Comparison of ENCODE assay signal across 13 cellular contexts in the genomic region with DNA sequence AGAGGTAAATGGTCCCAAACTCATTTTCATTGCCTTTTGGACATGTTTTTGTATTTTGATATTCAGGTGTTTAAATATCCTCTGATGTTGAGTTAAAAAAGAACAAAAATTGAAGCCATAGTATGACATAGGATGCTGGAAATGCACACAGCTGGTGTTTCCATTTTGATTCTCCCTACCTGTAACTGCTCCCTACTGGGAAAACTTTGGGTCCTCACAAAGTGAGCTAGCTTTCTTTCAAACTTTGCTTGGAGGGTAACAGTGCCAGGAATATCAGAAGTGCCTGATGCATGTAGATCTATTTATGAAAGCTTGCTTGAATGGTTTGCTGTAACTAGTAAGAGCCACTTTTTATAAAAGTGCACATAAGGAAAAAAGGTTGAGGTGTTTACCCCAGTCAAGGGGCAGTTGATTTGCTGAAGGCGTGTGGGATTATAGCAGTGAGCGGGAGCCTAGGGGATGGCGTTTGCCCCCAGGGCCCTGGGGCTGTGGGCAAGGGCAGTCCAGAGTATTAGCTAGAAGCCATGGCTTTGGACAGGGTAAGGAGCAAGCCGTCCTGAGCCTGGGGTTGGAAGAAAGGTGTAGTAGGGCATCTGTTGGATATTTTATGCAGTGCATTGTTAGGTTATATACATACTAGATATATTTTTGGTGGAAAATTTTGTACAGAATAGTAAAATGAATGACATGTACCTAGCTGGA. TPM values are rescaled to one million over a fixed set of nuclear protein-coding genes. Genes with fewer than 3 reads are reported as not detected.
DNase-seq lines count a peak whose midpoint lies in the region; ATAC-seq and TF ChIP-seq lines count a peak whose summit lies in the region.
"Had no signal": no experiment of that assay in that cellular context is flagged by ENCODE, and none has a peak within 500 bp of the region (broad histone marks: within the 10 kb centered on the region; RNA-seq: fewer than 3 reads in every experiment).

No MANE protein-coding gene starts in this region.

- ATAC-seq in left colon: no peak

- H3K4me1 Mint-ChIP-seq in activated T-cell treated with anti-CD3 and anti-CD28 coated beads, Interleukin-2, amount 50 U/mL, for 24 hours (ENCODE audit: low read depth): peaks cover 78% of the 10 kb centered on the region

- H3K4me2 ChIP-seq in PC-9 (peak overlapping the region; percentile 94), smooth muscle cell (peak overlapping the region; percentile 6)

- POLR2A ChIA-PET in PC-9 (lab: Charles Lee; ENCODE audit: unreplicated experiment): interaction anchor here (0.6 kb wide), 1 partner anchor 14 kb away, joined by 4 read pairs; no protein-coding TSS in a partner anchor

- no peaks in the 10 kb centered on the region for H3K27me3 Mint-ChIP-seq in activated T-cell treated with anti-CD3 and anti-CD28 coated beads, Interleukin-2, amount 50 U/mL, for 24 hours

- H3K4me3 Mint-ChIP-seq in activated T-cell treated with anti-CD3 and anti-CD28 coated beads, Interleukin-2, amount 50 U/mL, for 24 hours: peak overlapping the region; percentile 90

- H3K9me3 Mint-ChIP-seq in activated T-cell treated with anti-CD3 and anti-CD28 coated beads, Interleukin-2, amount 50 U/mL, for 24 hours: no peaks in the 10 kb centered on the region

- no peaks in the 10 kb centered on the region for H3K27me3 ChIP-seq in PC-9 (ENCODE audit: insufficient read depth, low read depth)
- H3K27me3 ChIP-seq in endocrine pancreas (ENCODE audit: control insufficient read depth, insufficient read depth, low read length): no peaks in the 10 kb centered on the region
- H3K27me3 ChIP-seq in smooth muscle cell (ENCODE audit: low read depth): no peaks in the 10 kb centered on the region

- H3K36me3 ChIP-seq in PC-9 (ENCODE audit: low read depth) (peaks cover 61% of the 10 kb centered on the region), endocrine pancreas (ENCODE audit: control insufficient read depth, insufficient read depth, low read length) (peaks cover 6% of the 10 kb centered on the region), smooth muscle cell (ENCODE audit: low read depth) (no peaks in the 10 kb centered on the region)

- H3K27ac ChIP-seq in PC-9 (0 out of 2 replicates have a peak overlapping the region, but pooled peaks have one; percentile 0), smooth muscle cell (ENCODE audit: low read depth) (no peak overlapping the region)

- no TSS peak for BruUV-seq in PC-9 (replicated peaks; lab: Mats Ljungman, UMichigan)

- H3K9ac ChIP-seq in endocrine pancreas (ENCODE audit: control insufficient read depth, insufficient read depth, low read length): peak overlapping the region; percentile 19
- H3K9ac ChIP-seq in smooth muscle cell (ENCODE audit: low read depth): no peak overlapping the region

- H3F3A ChIP-seq in PC-9 (ENCODE audit: insufficient read depth, low read depth) (peaks cover 90% of the 10 kb centered on the region), smooth muscle cell (ENCODE audit: low read depth) (peaks cover 71% of the 10 kb centered on the region)

- peak overlapping the region; percentile 99 for H3K27ac Mint-ChIP-seq in activated T-cell treated with anti-CD3 and anti-CD28 coated beads, Interleukin-2, amount 50 U/mL, for 24 hours

- WGBS in smooth muscle cell (ENCODE audit: low lambda C conversion rate): 98% methylated on average over 4 of the region's 4 CpGs

- no peak for DNase-seq in activated T-cell treated with anti-CD3 and anti-CD28 coated beads, Interleukin-2, amount 50 U/mL, for 24 hours
- no peak for DNase-seq in activated T-cell treated with anti-CD3 and anti-CD28 coated beads, Interleukin-2, amount 50 U/mL, for 48 hours
- DNase-seq in PC-9 (no peak), smooth muscle cell (lab: John Stamatoyannopoulos, UW; ENCODE audit: unreplicated experiment) (no peak), COR-L47 (lab: John Stamatoyannopoulos, UW) (no peak), left colon (no peak), HuH-7.5 (ENCODE audit: low spot score) (no peak)
- DNase-seq: activated gamma-delta T cell treated with Interleukin-2 at 50 U/mL for 16 hours, NCI-H524, T-helper 9 cell had no signal

- no peak overlapping the region for H2AFZ ChIP-seq in PC-9
- H2AFZ ChIP-seq in smooth muscle cell (ENCODE audit: low read depth): no peak overlapping the region

- peaks cover 89% of the 10 kb centered on the region for H3K36me3 Mint-ChIP-seq in activated T-cell treated with anti-CD3 and anti-CD28 coated beads, Interleukin-2, amount 50 U/mL, for 24 hours (ENCODE audit: low read depth)

- H3K9me3 ChIP-seq in PC-9 (ENCODE audit: insufficient read depth, low read depth): no peaks in the 10 kb centered on the region
- H3K9me3 ChIP-seq in endocrine pancreas (ENCODE audit: control insufficient read depth, low read length): no peaks in the 10 kb centered on the region
- no peaks in the 10 kb centered on the region for H3K9me3 ChIP-seq in smooth muscle cell (replicated peaks; ENCODE audit: low read depth)

- H3K4me3 ChIP-seq in PC-9 (no peak overlapping the region), endocrine pancreas (ENCODE audit: control insufficient read depth, insufficient read depth, low read length) (peak overlapping the region; percentile 7), smooth muscle cell (no peak overlapping the region)

- H4K20me1 ChIP-seq in PC-9 (ENCODE audit: insufficient read depth) (peaks cover 88% of the 10 kb centered on the region), smooth muscle cell (ENCODE audit: low read depth) (peaks cover 89% of the 10 kb centered on the region)

- TF ChIP-seq CTCF in PC-9 (conservative IDR thresholded peaks at IDR 0.05) (no peak), smooth muscle cell (IDR thresholded peaks at IDR 0.05; ENCODE audit: borderline replicate concordance, insufficient read depth, poor library complexity, severe bottlenecking) (no peak)

- no peaks in the 10 kb centered on the region for H3K9me2 ChIP-seq in PC-9 (ENCODE audit: insufficient read depth)

- CTCF ChIA-PET in PC-9 (lab: Charles Lee): no interaction called here

- intact Hi-C loops in PC-9 (cut with micrococcal nuclease; ENCODE audit: unreplicated experiment): no loop called here
- intact Hi-C loops in left colon (cut with DNase I, micrococcal nuclease): no loop called here

- peaks cover 62% of the 10 kb centered on the region for H3K4me1 ChIP-seq in PC-9 (replicated peaks; ENCODE audit: insufficient read depth)
- peaks cover 24% of the 10 kb centered on the region for H3K4me1 ChIP-seq in endocrine pancreas (ENCODE audit: control insufficient read depth, insufficient read depth, low read length)
- H3K4me1 ChIP-seq in smooth muscle cell (ENCODE audit: low read depth): peaks cover 24% of the 10 kb centered on the region

- H3K79me2 ChIP-seq in PC-9 (ENCODE audit: low read depth): peaks cover 62% of the 10 kb centered on the region
- peaks cover 61% of the 10 kb centered on the region for H3K79me2 ChIP-seq in smooth muscle cell (ENCODE audit: low read depth)

RNA-seq across cellular contexts. Expression of gene RPS9, which starts 4.3 kb away (rescaled TPM):
- total RNA-seq in PC-9 (2021): 1,266 and 1,888 TPM in 2 replicates
- 1,047 and 1,149 TPM in 2 replicates for total RNA-seq in smooth muscle cell
- polyA plus RNA-seq in smooth muscle cell: 347 and 352 TPM in 2 replicates
- total RNA-seq in left colon: 1,000 to 10,000 TPM in 1 of 2 donors, 100 to 1,000 TPM in 1; 962 to 1,034 TPM

RNA-seq across cellular contexts. Expression of gene TSEN34, which starts 13.8 kb away (rescaled TPM):
- total RNA-seq in PC-9 (2021): 134 and 162 TPM in 2 replicates
- total RNA-seq in smooth muscle cell: 45.8 and 53.7 TPM in 2 replicates
- 79.5 and 91.7 TPM in 2 replicates for polyA plus RNA-seq in smooth muscle cell
- 10 to 100 TPM; 38.9 to 41.6 TPM for total RNA-seq in left colon

RNA-seq across cellular contexts. Expression of gene MBOAT7, which starts 15.5 kb away (rescaled TPM):
- total RNA-seq in PC-9 (2021) (488 and 494 TPM in 2 replicates), smooth muscle cell (76.8 and 110 TPM in 2 replicates), left colon (100 to 1,000 TPM; 144 to 152 TPM)
- 106 and 195 TPM in 2 replicates for polyA plus RNA-seq in smooth muscle cell

RNA-seq across cellular contexts. Expression of gene LILRB3, which starts 17.9 kb away (rescaled TPM):
- total RNA-seq in PC-9 (2021) (not detected in 2 replicates), smooth muscle cell (not detected in 2 replicates), left colon (1 to 10 TPM; 2.0 to 3.5 TPM)
- polyA plus RNA-seq in smooth muscle cell: 0.06 and 0.70 TPM in 2 replicates
- total RNA-seq: epithelial cell of proximal tubule, LHCN-M2 had no signal

RNA-seq across cellular contexts. Expression of gene TMC4, which starts 32.0 kb away (rescaled TPM):
- total RNA-seq in PC-9 (2021): 175 and 194 TPM in 2 replicates
- total RNA-seq in smooth muscle cell: 5.9 and 7.3 TPM in 2 replicates
- 6.7 and 28.0 TPM in 2 replicates for polyA plus RNA-seq in smooth muscle cell
- 100 to 1,000 TPM; 209 to 217 TPM for total RNA-seq in left colon
